In the genomic region with DNA sequence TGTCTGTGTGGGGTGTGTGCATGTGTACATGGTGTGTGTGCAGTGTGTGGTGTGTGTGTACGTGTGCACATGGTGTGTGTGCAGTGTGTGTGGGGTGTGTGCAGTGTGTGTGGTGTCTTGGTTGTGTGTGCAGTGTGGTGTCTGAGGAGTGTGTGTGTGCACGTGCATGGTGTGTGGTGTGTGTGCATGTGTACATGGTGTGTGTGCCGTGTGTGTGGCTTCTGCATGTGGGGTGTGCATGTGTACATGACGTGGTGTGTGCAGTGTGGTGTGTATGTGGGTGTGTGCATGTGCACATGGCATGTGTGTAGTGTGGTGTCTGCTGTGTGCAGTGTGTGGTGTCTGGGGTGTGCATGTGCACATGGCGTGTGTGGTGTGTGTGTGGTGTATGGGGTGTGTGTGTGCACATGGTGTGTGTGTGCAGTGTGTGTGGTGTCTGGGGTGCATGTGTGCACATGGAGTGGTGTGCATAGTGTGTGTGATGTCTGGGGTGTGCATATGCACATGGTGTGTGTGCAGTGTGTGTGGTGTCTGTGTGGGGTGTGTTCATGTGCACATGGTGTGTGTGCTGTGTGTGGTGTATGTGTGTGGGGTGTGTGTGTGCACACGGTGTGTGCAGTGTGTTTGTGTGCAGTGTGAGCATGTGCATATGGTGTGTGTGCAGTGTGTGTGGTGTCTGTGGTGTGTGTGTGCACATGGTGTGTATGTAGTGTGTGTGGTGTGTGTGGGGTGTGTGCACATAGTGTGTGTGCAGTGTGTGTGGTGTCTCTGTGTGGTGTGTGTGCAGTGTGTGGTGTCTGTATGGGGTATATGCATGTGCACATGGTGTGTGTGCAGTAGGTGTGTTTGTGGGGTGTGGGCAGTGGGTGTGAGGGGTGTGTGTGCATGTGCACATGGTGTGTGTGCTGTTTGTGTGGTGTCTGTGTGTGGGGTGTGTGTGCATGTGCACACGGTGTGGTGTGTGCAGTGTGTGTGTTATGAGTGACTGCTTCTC, we compare ENCODE assay signal across 10 cellular contexts. TPM values are rescaled to one million over a fixed set of nuclear protein-coding genes. Genes with fewer than 3 reads are reported as not detected.
A peak's percentile ranks its signal among the peaks of the same experiment; 100 is the strongest.
DNase-seq lines count a peak whose midpoint lies in the region; ATAC-seq and FAIRE-seq lines count a peak whose summit lies in the region.
"Had no signal": no experiment of that assay in that cellular context is flagged by ENCODE, and none has a peak within 500 bp of the region (broad histone marks: within the 10 kb centered on the region; RNA-seq: fewer than 3 reads in every experiment).

No MANE protein-coding gene starts in this region.

- CTCF ChIA-PET in activated CD8-positive, alpha-beta T cell treated with anti-CD3 and anti-CD28 coated beads, Interleukin-2, amount 10 ng/mL, durations not matched to agents 7 days and 5 days (lab: Charles Lee): no interaction called here

- no peaks in the 10 kb centered on the region for H3K36me3 Mint-ChIP-seq in activated naive CD8-positive, alpha-beta T cell treated with anti-CD3 and anti-CD28 coated beads, Interleukin-2, amount 10 ng/mL, durations not matched to agents 7 days and 5 days
- no peaks in the 10 kb centered on the region for H3K36me3 Mint-ChIP-seq in activated naive CD8-positive, alpha-beta T cell treated with anti-CD3 and anti-CD28 coated beads for 36 hours
- peaks cover 2% of the 10 kb centered on the region for H3K36me3 Mint-ChIP-seq in activated CD8-positive, alpha-beta T cell treated with anti-CD3 and anti-CD28 coated beads, Interleukin-2, amount 10 ng/mL, durations not matched to agents 7 days and 5 days (ENCODE audit: low read depth)
- H3K36me3 Mint-ChIP-seq: CD4-positive, alpha-beta memory T cell had no signal

- POLR2A ChIA-PET in activated naive CD8-positive, alpha-beta T cell treated with anti-CD3 and anti-CD28 coated beads, Interleukin-2, amount 10 ng/mL, durations not matched to agents 7 days and 5 days (lab: Charles Lee): no interaction called here
- POLR2A ChIA-PET in activated CD8-positive, alpha-beta T cell treated with anti-CD3 and anti-CD28 coated beads, Interleukin-2, amount 10 ng/mL, durations not matched to agents 7 days and 5 days (lab: Charles Lee): no interaction called here

- H3K27ac Mint-ChIP-seq in activated naive CD8-positive, alpha-beta T cell treated with anti-CD3 and anti-CD28 coated beads, Interleukin-2, amount 10 ng/mL, durations not matched to agents 7 days and 5 days: no peak overlapping the region
- H3K27ac Mint-ChIP-seq in activated naive CD8-positive, alpha-beta T cell treated with anti-CD3 and anti-CD28 coated beads for 36 hours: no peak overlapping the region
- H3K27ac Mint-ChIP-seq in activated CD8-positive, alpha-beta T cell treated with anti-CD3 and anti-CD28 coated beads, Interleukin-2, amount 10 ng/mL, durations not matched to agents 7 days and 5 days: no peak overlapping the region
- H3K27ac Mint-ChIP-seq: CD4-positive, alpha-beta memory T cell; nephron progenitor cell had no signal

- H3K9me3 Mint-ChIP-seq in activated naive CD8-positive, alpha-beta T cell treated with anti-CD3 and anti-CD28 coated beads, Interleukin-2, amount 10 ng/mL, durations not matched to agents 7 days and 5 days: no peaks in the 10 kb centered on the region
- no peaks in the 10 kb centered on the region for H3K9me3 Mint-ChIP-seq in activated naive CD8-positive, alpha-beta T cell treated with anti-CD3 and anti-CD28 coated beads for 36 hours
- no peaks in the 10 kb centered on the region for H3K9me3 Mint-ChIP-seq in activated CD8-positive, alpha-beta T cell treated with anti-CD3 and anti-CD28 coated beads, Interleukin-2, amount 10 ng/mL, durations not matched to agents 7 days and 5 days (ENCODE audit: insufficient read depth)

- peak; percentile 62 for ATAC-seq in activated naive CD8-positive, alpha-beta T cell treated with anti-CD3 and anti-CD28 coated beads, Interleukin-2, amount 10 ng/mL, durations not matched to agents 7 days and 5 days (ENCODE audit: low read depth)
- peak; percentile 64 for ATAC-seq in activated CD8-positive, alpha-beta T cell treated with anti-CD3 and anti-CD28 coated beads, Interleukin-2, amount 10 ng/mL, durations not matched to agents 7 days and 5 days
- no peak for ATAC-seq in GM19455 (IDR thresholded peaks at IDR 0.05; ENCODE audit: unreplicated experiment)
- no peak for ATAC-seq in HG02840 (IDR thresholded peaks at IDR 0.05; ENCODE audit: low FRiP score, unreplicated experiment)

- FAIRE-seq in urothelium cell line (lab: Jason Lieb, UNC): no peak

- no peak overlapping the region for H3K4me3 Mint-ChIP-seq in activated naive CD8-positive, alpha-beta T cell treated with anti-CD3 and anti-CD28 coated beads, Interleukin-2, amount 10 ng/mL, durations not matched to agents 7 days and 5 days
- no peak overlapping the region for H3K4me3 Mint-ChIP-seq in activated naive CD8-positive, alpha-beta T cell treated with anti-CD3 and anti-CD28 coated beads for 36 hours
- no peak overlapping the region for H3K4me3 Mint-ChIP-seq in activated CD8-positive, alpha-beta T cell treated with anti-CD3 and anti-CD28 coated beads, Interleukin-2, amount 10 ng/mL, durations not matched to agents 7 days and 5 days
- H3K4me3 Mint-ChIP-seq: CD4-positive, alpha-beta memory T cell; nephron progenitor cell had no signal

- DNase-seq in activated naive CD8-positive, alpha-beta T cell treated with anti-CD3 and anti-CD28 coated beads, Interleukin-2, amount 10 ng/mL, durations not matched to agents 7 days and 5 days: no peak
- no peak for DNase-seq in activated naive CD8-positive, alpha-beta T cell treated with anti-CD3 and anti-CD28 coated beads for 36 hours
- DNase-seq in activated CD8-positive, alpha-beta T cell treated with anti-CD3 and anti-CD28 coated beads, Interleukin-2, amount 10 ng/mL, durations not matched to agents 7 days and 5 days: peak; percentile 27
- DNase-seq in kidney tubule cell (ENCODE audit: low spot score) (peak; percentile 7), urothelium cell line (ENCODE audit: low spot score) (peak; percentile 10), NCI-H2029 (lab: John Stamatoyannopoulos, UW) (no peak)

- no peaks in the 10 kb centered on the region for H3K27me3 Mint-ChIP-seq in activated naive CD8-positive, alpha-beta T cell treated with anti-CD3 and anti-CD28 coated beads, Interleukin-2, amount 10 ng/mL, durations not matched to agents 7 days and 5 days
- no peaks in the 10 kb centered on the region for H3K27me3 Mint-ChIP-seq in activated naive CD8-positive, alpha-beta T cell treated with anti-CD3 and anti-CD28 coated beads for 36 hours
- H3K27me3 Mint-ChIP-seq in activated CD8-positive, alpha-beta T cell treated with anti-CD3 and anti-CD28 coated beads, Interleukin-2, amount 10 ng/mL, durations not matched to agents 7 days and 5 days (ENCODE audit: low read depth): peaks cover 2% of the 10 kb centered on the region

- peaks cover under 1% of the 10 kb centered on the region for H3K4me1 Mint-ChIP-seq in activated naive CD8-positive, alpha-beta T cell treated with anti-CD3 and anti-CD28 coated beads, Interleukin-2, amount 10 ng/mL, durations not matched to agents 7 days and 5 days
- no peaks in the 10 kb centered on the region for H3K4me1 Mint-ChIP-seq in activated naive CD8-positive, alpha-beta T cell treated with anti-CD3 and anti-CD28 coated beads for 36 hours
- H3K4me1 Mint-ChIP-seq in activated CD8-positive, alpha-beta T cell treated with anti-CD3 and anti-CD28 coated beads, Interleukin-2, amount 10 ng/mL, durations not matched to agents 7 days and 5 days (ENCODE audit: low read depth): peaks cover 6% of the 10 kb centered on the region
- H3K4me1 Mint-ChIP-seq: CD4-positive, alpha-beta memory T cell; nephron progenitor cell had no signal

RNA-seq across cellular contexts. Expression of gene ZNG1F, which starts 40.6 kb away (rescaled TPM):
- total RNA-seq in activated naive CD8-positive, alpha-beta T cell treated with anti-CD3 and anti-CD28 coated beads, Interleukin-2, amount 10 ng/mL, durations not matched to agents 7 days and 5 days: 10 to 100 TPM; 11.4 to 12.9 TPM
- total RNA-seq in activated naive CD8-positive, alpha-beta T cell treated with anti-CD3 and anti-CD28 coated beads for 36 hours: 10 to 100 TPM; 13.2 to 16.0 TPM
- total RNA-seq in activated CD8-positive, alpha-beta T cell treated with anti-CD3 and anti-CD28 coated beads, Interleukin-2, amount 10 ng/mL, durations not matched to agents 7 days and 5 days: 10 to 100 TPM in 1 of 2 experiments, 1 to 10 TPM in 1; 7.6 to 11.6 TPM

Comparison
In these comparisons a context has a peak if more than half of its experiments do, and no peak if none do; other contexts are left out.
1. ATAC-seq: peak in activated naive CD8-positive, alpha-beta T cell treated with anti-CD3 and anti-CD28 coated beads, Interleukin-2, amount 10 ng/mL, durations not matched to agents 7 days and 5 days (single experiment) and activated CD8-positive, alpha-beta T cell treated with anti-CD3 and anti-CD28 coated beads, Interleukin-2, amount 10 ng/mL, durations not matched to agents 7 days and 5 days (single experiment); none in GM19455 (single experiment) and HG02840 (single experiment).
2. DNase-seq: peak in activated CD8-positive, alpha-beta T cell treated with anti-CD3 and anti-CD28 coated beads, Interleukin-2, amount 10 ng/mL, durations not matched to agents 7 days and 5 days (single experiment), kidney tubule cell (single experiment) and urothelium cell line (single experiment); none in activated naive CD8-positive, alpha-beta T cell treated with anti-CD3 and anti-CD28 coated beads, Interleukin-2, amount 10 ng/mL, durations not matched to agents 7 days and 5 days (single experiment), activated naive CD8-positive, alpha-beta T cell treated with anti-CD3 and anti-CD28 coated beads for 36 hours (single experiment) and NCI-H2029 (single experiment).